Comparison of ENCODE assay signal across 1 cellular context in the genomic region with DNA sequence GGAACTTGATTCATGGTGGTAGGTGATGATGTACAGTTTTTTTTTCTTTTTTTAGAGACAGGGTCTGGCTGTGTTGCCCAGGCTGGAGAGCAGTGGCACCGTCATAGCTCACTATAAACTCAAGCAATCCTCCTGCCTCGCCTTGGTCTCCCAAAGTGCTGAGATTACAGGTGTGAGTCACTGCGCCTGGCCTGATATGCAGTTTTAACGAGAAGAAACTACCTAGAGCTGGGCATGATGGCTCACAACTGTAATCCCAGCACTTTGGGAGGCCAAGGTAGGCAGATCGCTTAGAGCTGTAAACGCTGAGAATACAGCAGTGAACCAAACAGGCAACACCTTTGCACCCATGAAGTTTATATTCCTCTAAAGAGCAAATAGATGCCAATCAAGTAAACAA.
TF ChIP-seq lines count a peak whose summit lies in the region.

No MANE protein-coding gene starts in this region.

TF ChIP-seq in HepG2, 621 proteins besides CTCF, POLR2A, EP300 and RAD21:
- TF ChIP-seq ZBTB8A (CRISPR knock-in tag; IDR thresholded peaks at IDR 0.05; ENCODE audit: borderline replicate concordance, low read depth) (no peak), MLLT10 (CRISPR knock-in tag; IDR thresholded peaks at IDR 0.05) (no peak), ZNF121 (CRISPR knock-in tag; IDR thresholded peaks at IDR 0.05) (peak; percentile 94), NCOA5 (CRISPR knock-in tag; IDR thresholded peaks at IDR 0.05) (no peak), MYNN (CRISPR knock-in tag; IDR thresholded peaks at IDR 0.05; ENCODE audit: low read depth) (no peak), SOX13 (IDR thresholded peaks at IDR 0.05) (no peak), SOX13 (CRISPR knock-in tag; conservative IDR thresholded peaks at IDR 0.05 in 1 of 2, IDR thresholded peaks at IDR 0.05 in 1 of 2) (no peak)
